ENCODE assay signal across 8 cellular contexts in genomic region chr17:20992987-20993862, GRCh38.
DNase-seq lines count a peak whose midpoint lies in the region; ATAC-seq and TF ChIP-seq lines count a peak whose summit lies in the region.

No MANE protein-coding gene starts in this region.

- ATAC-seq in HG02981 (IDR thresholded peaks at IDR 0.05; ENCODE audit: unreplicated experiment), result no peak

- TF ChIP-seq CTCF in WI38 (IDR thresholded peaks at IDR 0.05; ENCODE audit: low read depth, low read length) (peak; percentile 99), cardiac fibroblast (IDR thresholded peaks at IDR 0.05; ENCODE audit: low read depth, low read length) (peak; percentile 97)

- no peak overlapping the region for H3K4me3 ChIP-seq in WI38 (ENCODE audit: low read depth, low read length)
- H3K4me3 ChIP-seq in cardiac fibroblast (replicated peaks in 1 of 2; ENCODE audit: low read depth in 2 of 2, low read length in 2 of 2), result no peak overlapping the region

- DNase-seq in NCI-H510A treated with DMSO at 0.1 percent for 48 hours (lab: John Stamatoyannopoulos, UW) (peak; percentile 79), NCI-H510A (lab: John Stamatoyannopoulos, UW) (no peak), NCI-H128 (lab: John Stamatoyannopoulos, UW; ENCODE audit: unreplicated experiment) (peak; percentile 11), cardiac fibroblast (ENCODE audit: low read depth in 2 of 2) (peak; percentile 88 to 89), iris pigment epithelial cell (ENCODE audit: low read depth) (peak; percentile 63)
- DNase-seq in stimulated activated CD4-positive, alpha-beta T cell treated with anti-CD3 and anti-CD28 coated beads, Interleukin-15, amount 100 ng/mL, for 1 hour (ENCODE audit: low read depth in 1 of 2, low spot score in 1 of 2), result peak; percentile 21 to 26
